ENCODE assay signal across 8 cellular contexts in the genomic region with DNA sequence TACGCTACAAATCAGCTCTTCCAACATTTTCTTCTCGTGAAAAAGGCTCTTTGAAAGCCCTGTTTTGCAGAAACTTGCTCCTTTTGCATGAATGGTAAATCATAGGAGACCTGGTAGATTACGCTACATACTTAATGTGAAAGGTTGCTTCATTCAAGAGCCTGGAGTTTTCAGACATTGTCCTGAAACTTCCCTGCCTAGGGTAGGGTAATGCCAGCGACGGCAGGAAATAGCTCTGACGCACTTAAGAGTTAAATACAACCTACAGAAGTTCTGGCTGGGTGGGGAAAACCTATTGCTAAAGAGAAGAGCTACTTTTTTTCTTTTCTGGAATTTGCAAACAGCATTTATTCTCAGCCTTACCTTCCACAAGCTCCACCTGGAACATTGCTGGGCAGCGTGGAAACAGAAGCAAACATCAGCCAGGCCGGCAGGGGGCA.
DNase-seq lines count a peak whose midpoint lies in the region; ATAC-seq, FAIRE-seq and TF ChIP-seq lines count a peak whose summit lies in the region.

No MANE protein-coding gene starts in this region.

- CTCF ChIA-PET in AG04449 (lab: Yijun Ruan, JAX) = interaction anchor here (0.6 to 8.2 kb wide), 12 partner anchors 8 to 931 kb away, joined by 3 to 98 read pairs (median 5); no protein-coding TSS in a partner anchor

- H3K9ac ChIP-seq in rectal smooth muscle tissue (ENCODE audit: low read length) = no peak overlapping the region

- POLR2A ChIA-PET in AG04449 (lab: Yijun Ruan, JAX) = no interaction called here

- TF ChIP-seq POLR2A in GM18505 (IDR thresholded peaks at IDR 0.05; ENCODE audit: borderline replicate concordance, extremely low read depth, insufficient read depth, insufficient read length) = no peak

- no peak for FAIRE-seq in urothelium cell line (lab: Jason Lieb, UNC)

- DNase-seq in AG04449 (ENCODE audit: low read depth, low spot score) (no peak), fibroblast of the aortic adventitia (ENCODE audit: low read depth) (no peak), urothelium cell line (ENCODE audit: low spot score) (no peak), NCI-H1092 treated with DMSO at 0.1 percent for 48 hours (lab: John Stamatoyannopoulos, UW) (no peak)

- ATAC-seq in GM18505 (IDR thresholded peaks at IDR 0.05; ENCODE audit: unreplicated experiment) (peak; percentile 77), HG02973 (IDR thresholded peaks at IDR 0.05; ENCODE audit: unreplicated experiment) (peak; percentile 81), SK-N-SH treated with all-trans-retinoic acid at 6 μM for 48 hours (peak; percentile 96)

- peaks cover 2% of the 10 kb centered on the region for H3K4me1 ChIP-seq in rectal smooth muscle tissue (ENCODE audit: control insufficient read depth, insufficient read depth, low read length)

- H3K27ac ChIP-seq in rectal smooth muscle tissue (ENCODE audit: low read depth, low read length) = no peak overlapping the region

- H3K27me3 ChIP-seq in rectal smooth muscle tissue (ENCODE audit: control insufficient read depth, insufficient read depth, low read length) = no peaks in the 10 kb centered on the region

- H3K36me3 ChIP-seq in rectal smooth muscle tissue (ENCODE audit: control insufficient read depth, insufficient read depth, low read length) = no peaks in the 10 kb centered on the region

- H3K4me3 ChIP-seq in AG04449 (ENCODE audit: low read depth, low read length) (peak overlapping the region; percentile 65), fibroblast of the aortic adventitia (ENCODE audit: low read depth, low read length) (peak overlapping the region; percentile 78), rectal smooth muscle tissue (ENCODE audit: low read length) (peak overlapping the region; percentile 72)

- peak; percentile 93 for TF ChIP-seq CTCF in AG04449 (IDR thresholded peaks at IDR 0.05; ENCODE audit: insufficient read depth, low read length, missing control alignments)
- TF ChIP-seq CTCF in fibroblast of the aortic adventitia (IDR thresholded peaks at IDR 0.05; ENCODE audit: insufficient read depth, low read length) = peak; percentile 93

TF ChIP-seq in SK-N-SH treated with all-trans-retinoic acid at 6 μM for 48 hours, 23 proteins besides CTCF, POLR2A, EP300 and RAD21:
- TF ChIP-seq ZNF565 (CRISPR knock-in tag; conservative IDR thresholded peaks at IDR 0.05; ENCODE audit: low read depth) (no peak), TCF4 (CRISPR knock-in tag; IDR thresholded peaks at IDR 0.05; ENCODE audit: borderline replicate concordance) (no peak)
